In the genomic region with DNA sequence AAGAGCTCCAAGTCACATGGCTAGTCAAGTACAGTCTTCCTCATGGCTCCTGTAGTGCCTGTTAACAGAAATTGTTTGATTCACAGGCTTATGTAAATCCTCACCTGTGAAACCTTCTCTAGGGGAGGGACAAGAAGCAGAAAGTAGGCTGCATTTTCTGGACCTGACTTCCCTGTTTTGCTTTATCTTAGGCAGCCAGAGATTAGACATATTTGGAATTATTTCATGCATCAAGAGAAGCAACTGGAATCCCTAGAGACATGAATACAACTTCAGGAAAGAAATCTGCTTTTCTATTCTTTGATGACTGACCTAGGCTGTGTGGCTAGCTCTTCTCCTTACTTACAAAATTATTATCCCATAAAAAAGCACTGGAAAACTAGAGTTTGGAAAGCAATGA, we compare ENCODE assay signal across 9 cellular contexts. TPM values are rescaled to one million over a fixed set of nuclear protein-coding genes. Genes with fewer than 3 reads are reported as not detected.
DNase-seq lines count a peak whose midpoint lies in the region; ATAC-seq and TF ChIP-seq lines count a peak whose summit lies in the region.
"Had no signal": no experiment of that assay in that cellular context is flagged by ENCODE, and none has a peak within 500 bp of the region (broad histone marks: within the 10 kb centered on the region; RNA-seq: fewer than 3 reads in every experiment).

No MANE protein-coding gene starts in this region.

- H3K27ac ChIP-seq in right atrium auricular region: peak overlapping the region; percentile 97 to 98

- intact Hi-C loops in Calu3 (cut with micrococcal nuclease; ENCODE audit: unreplicated experiment): no loop called here
- intact Hi-C loops in activated T-helper 1 cell treated with anti-CD3 and anti-CD28 coated beads, Interleukin-12 subunit alpha, Interleukin-12 subunit beta, Interleukin-2, Interleukin-4 antibody, amounts not matched to agents 30 ng/mL and 10 ng/mL and 1 ng/mL, durations not matched to agents 14 hours and 24 hours and 36 hours (cut with micrococcal nuclease): no loop called here
- intact Hi-C loops in sciatic nerve (cut with DNase I): no loop called here

- CTCF ChIA-PET in Calu3 (lab: Charles Lee): interaction anchor here (0.6 to 2.7 kb wide), 9 partner anchors 10 to 1439 kb away, joined by 3 to 22 read pairs (median 4); partner anchors contain the start of gene CAST

- no peaks in the 10 kb centered on the region for H3K9me3 ChIP-seq in right atrium auricular region
- H3K9me3 ChIP-seq: HAP-1 had no signal

- peak overlapping the region; percentile 77 for H3K27ac Mint-ChIP-seq in Calu3 (ENCODE audit: unreplicated experiment)
- peak overlapping the region; percentile 41 for H3K27ac Mint-ChIP-seq in activated T-helper 1 cell treated with anti-CD3 and anti-CD28 coated beads, Interleukin-12 subunit alpha, Interleukin-12 subunit beta, Interleukin-2, Interleukin-4 antibody, amounts not matched to agents 30 ng/mL and 10 ng/mL and 1 ng/mL, durations not matched to agents 14 hours and 24 hours and 36 hours

- peaks cover 37% of the 10 kb centered on the region for H3K36me3 Mint-ChIP-seq in Calu3 (ENCODE audit: insufficient read depth, unreplicated experiment)
- peaks cover 14% of the 10 kb centered on the region for H3K36me3 Mint-ChIP-seq in activated T-helper 1 cell treated with anti-CD3 and anti-CD28 coated beads, Interleukin-12 subunit alpha, Interleukin-12 subunit beta, Interleukin-2, Interleukin-4 antibody, amounts not matched to agents 30 ng/mL and 10 ng/mL and 1 ng/mL, durations not matched to agents 14 hours and 24 hours and 36 hours (ENCODE audit: low read depth)

- no peak overlapping the region for H3K4me3 ChIP-seq in right atrium auricular region
- H3K4me3 ChIP-seq: HAP-1 had no signal

- no peaks in the 10 kb centered on the region for H3K9me3 Mint-ChIP-seq in Calu3 (ENCODE audit: low read depth, unreplicated experiment)
- no peaks in the 10 kb centered on the region for H3K9me3 Mint-ChIP-seq in activated T-helper 1 cell treated with anti-CD3 and anti-CD28 coated beads, Interleukin-12 subunit alpha, Interleukin-12 subunit beta, Interleukin-2, Interleukin-4 antibody, amounts not matched to agents 30 ng/mL and 10 ng/mL and 1 ng/mL, durations not matched to agents 14 hours and 24 hours and 36 hours

- DNase-seq in Calu3: no peak
- DNase-seq in activated T-helper 1 cell treated with anti-CD3 and anti-CD28 coated beads, Interleukin-12 subunit alpha, Interleukin-12 subunit beta, Interleukin-2, Interleukin-4 antibody, amounts not matched to agents 30 ng/mL and 10 ng/mL and 1 ng/mL, durations not matched to agents 14 hours and 24 hours and 36 hours (ENCODE audit: low spot score): no peak
- DNase-seq in right atrium auricular region (ENCODE audit: low spot score): no peak
- no peak for DNase-seq in sciatic nerve (ENCODE audit: low spot score)
- DNase-seq in stimulated activated CD4-positive, alpha-beta T cell treated with anti-CD3 and anti-CD28 coated beads, Interleukin-12 subunit alpha, Interleukin-12 subunit beta, amount 100 ng/mL, for 4 hours: no peak
- DNase-seq in GDM1 (lab: John Stamatoyannopoulos, UW): no peak
- no peak for DNase-seq in AG20443 (ENCODE audit: low spot score)

- peaks cover 0 to 94% of the 10 kb centered on the region in 2 donors for H3K4me1 ChIP-seq in right atrium auricular region

- no peaks in the 10 kb centered on the region for H3K27me3 Mint-ChIP-seq in Calu3 (ENCODE audit: unreplicated experiment)
- no peaks in the 10 kb centered on the region for H3K27me3 Mint-ChIP-seq in activated T-helper 1 cell treated with anti-CD3 and anti-CD28 coated beads, Interleukin-12 subunit alpha, Interleukin-12 subunit beta, Interleukin-2, Interleukin-4 antibody, amounts not matched to agents 30 ng/mL and 10 ng/mL and 1 ng/mL, durations not matched to agents 14 hours and 24 hours and 36 hours (ENCODE audit: insufficient read depth)

- ATAC-seq in sciatic nerve (peak; percentile 59), HG02973 (IDR thresholded peaks at IDR 0.05; ENCODE audit: unreplicated experiment) (no peak)

- peak overlapping the region; percentile 28 for H3K4me3 Mint-ChIP-seq in Calu3 (ENCODE audit: low read depth, unreplicated experiment)
- no peak overlapping the region for H3K4me3 Mint-ChIP-seq in activated T-helper 1 cell treated with anti-CD3 and anti-CD28 coated beads, Interleukin-12 subunit alpha, Interleukin-12 subunit beta, Interleukin-2, Interleukin-4 antibody, amounts not matched to agents 30 ng/mL and 10 ng/mL and 1 ng/mL, durations not matched to agents 14 hours and 24 hours and 36 hours

- no peaks in the 10 kb centered on the region for H3K27me3 ChIP-seq in right atrium auricular region

- no peaks in the 10 kb centered on the region for H3K36me3 ChIP-seq in right atrium auricular region
- H3K36me3 ChIP-seq: HAP-1 had no signal

- BruUV-seq in Calu3 (replicated peaks; lab: Mats Ljungman, UMichigan): TSS peak; percentile 36

- TF ChIP-seq CTCF in Calu3 (IDR thresholded peaks at IDR 0.05; ENCODE audit: unreplicated experiment): no peak
- no peak for TF ChIP-seq CTCF in right atrium auricular region (IDR thresholded peaks at IDR 0.05)

- peaks cover 78% of the 10 kb centered on the region for H3K4me1 Mint-ChIP-seq in Calu3 (ENCODE audit: low read depth, unreplicated experiment)
- peaks cover 15% of the 10 kb centered on the region for H3K4me1 Mint-ChIP-seq in activated T-helper 1 cell treated with anti-CD3 and anti-CD28 coated beads, Interleukin-12 subunit alpha, Interleukin-12 subunit beta, Interleukin-2, Interleukin-4 antibody, amounts not matched to agents 30 ng/mL and 10 ng/mL and 1 ng/mL, durations not matched to agents 14 hours and 24 hours and 36 hours (ENCODE audit: low read depth)

RNA-seq across cellular contexts. Expression of gene CAST, which starts 52.3 kb away (rescaled TPM):
- 342 and 395 TPM in 2 replicates for total RNA-seq in Calu3 (2022)
- total RNA-seq in activated T-helper 1 cell treated with anti-CD3 and anti-CD28 coated beads, Interleukin-12 subunit alpha, Interleukin-12 subunit beta, Interleukin-2, Interleukin-4 antibody, amounts not matched to agents 30 ng/mL and 10 ng/mL and 1 ng/mL, durations not matched to agents 14 hours and 24 hours and 36 hours: 104 and 112 TPM in 2 replicates
- 100 to 1,000 TPM; 439 to 631 TPM for total RNA-seq in right atrium auricular region
- total RNA-seq in sciatic nerve: 295 TPM
